8 cellular contexts compared by ENCODE assay signal in the genomic region with DNA sequence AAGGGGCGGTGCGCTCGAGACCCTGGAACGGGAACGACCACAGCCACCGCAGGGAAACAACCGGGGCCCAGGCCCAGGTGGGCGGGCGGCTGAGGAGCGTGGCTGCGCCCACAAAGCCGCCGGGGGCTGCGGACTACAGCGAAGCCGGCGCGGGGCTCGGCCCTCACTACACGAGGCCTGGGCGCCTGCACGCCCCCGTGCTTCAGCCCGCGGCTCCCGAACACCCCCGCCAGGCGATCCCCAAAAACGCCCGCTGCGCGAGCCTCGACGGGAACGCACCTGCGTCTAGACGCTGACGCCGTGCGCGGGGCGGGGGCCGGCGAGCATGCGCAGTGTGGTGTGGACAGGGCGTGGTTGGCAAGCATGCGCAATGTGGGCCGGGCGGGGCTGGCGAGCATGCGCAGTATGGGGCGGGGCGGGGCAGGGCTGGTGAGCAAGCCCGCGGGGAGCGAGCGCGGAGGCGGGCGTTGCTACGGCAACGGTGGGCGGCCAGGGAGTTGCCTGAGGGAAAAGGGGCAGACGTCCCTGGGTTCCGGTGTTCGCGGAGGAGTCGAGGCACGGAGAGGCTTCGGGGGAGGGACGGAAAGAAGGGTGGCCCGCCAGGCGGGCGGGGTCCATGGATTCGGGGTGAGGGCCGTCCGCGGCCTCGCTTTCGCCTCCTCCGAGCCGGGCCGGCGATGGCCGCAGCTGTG. TPM values are rescaled to one million over a fixed set of nuclear protein-coding genes. Genes with fewer than 3 reads are reported as not detected.
A peak's percentile ranks its signal among the peaks of the same experiment; 100 is the strongest.
DNase-seq lines count a peak whose midpoint lies in the region; ATAC-seq and TF ChIP-seq lines count a peak whose summit lies in the region.

TSS of gene RNF32 (plus strand) at position 518 of the 692 bp plus-strand sequence. CDS start 3,104 bp downstream, outside the sequence.

- 0 to 3% methylated on average over 29 to 30 of the region's 85 CpGs for WGBS in tibial nerve, 2 donors

- H3K36me3 Mint-ChIP-seq in activated naive CD4-positive, alpha-beta T cell treated with anti-CD3 and anti-CD28 coated beads, Interleukin-2, amount 50 U/mL, for 72 hours: peaks cover 10% of the 10 kb centered on the region in 2 donors

- H3K4me3 ChIP-seq in MM.1S (ENCODE audit: low read length): peak within 1 kb of the TSS; percentile 86
- H3K4me3 ChIP-seq in SJSA1: peak within 1 kb of the TSS; percentile 68
- H3K4me3 ChIP-seq in parathyroid adenoma (ENCODE audit: low read depth, low read length): peak within 1 kb of the TSS; percentile 62
- peak within 1 kb of the TSS; percentile 66 to 85 (median 74) for H3K4me3 ChIP-seq in tibial nerve

- TF ChIP-seq CTCF in MM.1S (IDR thresholded peaks at IDR 0.05; ENCODE audit: low read length): no peak
- TF ChIP-seq CTCF in parathyroid adenoma (IDR thresholded peaks at IDR 0.05): no peak
- TF ChIP-seq CTCF in tibial nerve (IDR thresholded peaks at IDR 0.05): no peak

- peak; percentile 87 to 92 for ATAC-seq in activated naive CD4-positive, alpha-beta T cell treated with anti-CD3 and anti-CD28 coated beads, Interleukin-2, amount 50 U/mL, for 72 hours

- DNase-seq in ELR (ENCODE audit: low read depth): peak; percentile 89
- peak; percentile 88 for DNase-seq in H4 (ENCODE audit: low spot score)
- peak; percentile 98 for DNase-seq in MM.1S
- DNase-seq in SJSA1 (ENCODE audit: low read depth in 1 of 2, low spot score in 2 of 2): peak; percentile 72 to 92
- peak; percentile 93 to 99 for DNase-seq in activated naive CD4-positive, alpha-beta T cell treated with anti-CD3 and anti-CD28 coated beads, Interleukin-2, amount 50 U/mL, for 72 hours (ENCODE audit: low spot score in 2 of 2)
- DNase-seq in head of caudate nucleus: peak; percentile 79 to 97 (median 94)
- DNase-seq in tibial nerve (ENCODE audit: low spot score in 2 of 2): peak; percentile 70 to 76

- H3K9me3 Mint-ChIP-seq in activated naive CD4-positive, alpha-beta T cell treated with anti-CD3 and anti-CD28 coated beads, Interleukin-2, amount 50 U/mL, for 72 hours: peaks cover 7 to 15% of the 10 kb centered on the region in 2 donors

- H3K9ac ChIP-seq in MM.1S (ENCODE audit: low read length) (peak within 1 kb of the TSS; percentile 87), parathyroid adenoma (no peak within 1 kb of the TSS)

- peak; percentile 10 to 60 for TF ChIP-seq POLR2A in tibial nerve (IDR thresholded peaks at IDR 0.05)

- peak within 1 kb of the TSS; percentile 92 for H2AFZ ChIP-seq in MM.1S (ENCODE audit: low read length)
- H2AFZ ChIP-seq in parathyroid adenoma: peak within 1 kb of the TSS; percentile 99

- no peaks in the 10 kb centered on the region for H3K9me2 ChIP-seq in MM.1S (replicated peaks; ENCODE audit: insufficient read depth, low read length)

- no peaks in the 10 kb centered on the region for H3K27me3 ChIP-seq in MM.1S (replicated peaks; ENCODE audit: insufficient read depth, low read length)
- no peaks in the 10 kb centered on the region; the same call in 1 of the 2 replicates for H3K27me3 ChIP-seq in SJSA1 (replicated peaks)
- no peaks in the 10 kb centered on the region for H3K27me3 ChIP-seq in parathyroid adenoma (ENCODE audit: control insufficient read depth, insufficient read depth, low read length)
- H3K27me3 ChIP-seq in tibial nerve: no peaks in the 10 kb centered on the region

- H3K9me3 ChIP-seq in MM.1S (replicated peaks; ENCODE audit: insufficient read depth, low read length) (no peaks in the 10 kb centered on the region), SJSA1 (replicated peaks) (peaks cover 14% of the 10 kb centered on the region), parathyroid adenoma (ENCODE audit: control insufficient read depth, low read length) (no peaks in the 10 kb centered on the region), tibial nerve (peaks cover 0 to 10% (median 0%) of the 10 kb centered on the region in 4 donors)

- H3K79me2 ChIP-seq in MM.1S (ENCODE audit: low read length): no peaks in the 10 kb centered on the region
- no peaks in the 10 kb centered on the region for H3K79me2 ChIP-seq in parathyroid adenoma

- peak within 1 kb of the TSS; percentile 75 to 95 for H3K27ac Mint-ChIP-seq in activated naive CD4-positive, alpha-beta T cell treated with anti-CD3 and anti-CD28 coated beads, Interleukin-2, amount 50 U/mL, for 72 hours

- H3K4me2 ChIP-seq in MM.1S (ENCODE audit: low read depth, low read length): peak within 1 kb of the TSS; percentile 86
- peak within 1 kb of the TSS; percentile 82 for H3K4me2 ChIP-seq in parathyroid adenoma (ENCODE audit: low read length)

- H3F3A ChIP-seq in MM.1S (ENCODE audit: insufficient read depth, low read length): peaks cover 8% of the 10 kb centered on the region; the same call in 1 of the 2 replicates

- TF ChIP-seq EP300 in tibial nerve (IDR thresholded peaks at IDR 0.05): peak; percentile 62 to 91

- H3K27ac ChIP-seq in MM.1S (ENCODE audit: low read length): peak within 1 kb of the TSS; percentile 71
- no peak within 1 kb of the TSS for H3K27ac ChIP-seq in SJSA1
- no peak within 1 kb of the TSS for H3K27ac ChIP-seq in parathyroid adenoma
- peak within 1 kb of the TSS; percentile 74 to 89 (median 84) for H3K27ac ChIP-seq in tibial nerve

- no peaks in the 10 kb centered on the region for H4K20me1 ChIP-seq in MM.1S (ENCODE audit: insufficient read depth, low read length)

- H3K4me1 ChIP-seq in MM.1S (ENCODE audit: low read length) (peaks cover 11% of the 10 kb centered on the region; the same call in 1 of the 2 replicates), SJSA1 (replicated peaks) (peaks cover 17% of the 10 kb centered on the region), parathyroid adenoma (no peaks in the 10 kb centered on the region), tibial nerve (peaks cover 0 to 13% (median 0%) of the 10 kb centered on the region in 4 donors)

- H3K36me3 ChIP-seq in MM.1S (replicated peaks; ENCODE audit: insufficient read depth, low read length) (no peaks in the 10 kb centered on the region), SJSA1 (no peaks in the 10 kb centered on the region; the same call in 1 of the 2 replicates), parathyroid adenoma (ENCODE audit: control insufficient read depth, insufficient read depth, low read length) (no peaks in the 10 kb centered on the region), tibial nerve (peaks cover 0 to 6% (median 0%) of the 10 kb centered on the region in 3 donors)

- intact Hi-C loops in head of caudate nucleus (cut with DNase I): no loop called here

RNA-seq across cellular contexts. Expression of gene RNF32, which starts in this region (rescaled TPM):
- 1.4 and 3.8 TPM in 2 replicates for total RNA-seq in H4 (2014; rRNA removed; shearing (Covaris generic))
- 0.18 TPM in 1 of 2 replicates, not detected in the other for total RNA-seq in SJSA1 (2014; rRNA removed; shearing (Covaris generic))
- total RNA-seq in activated naive CD4-positive, alpha-beta T cell treated with anti-CD3 and anti-CD28 coated beads, Interleukin-2, amount 50 U/mL, for 72 hours: 1 to 10 TPM in 1 of 2 donors, not detected in 1; 1.8 TPM
- total RNA-seq in tibial nerve: 1 to 10 TPM in 2 of 4 donors, under 1 TPM in 1, not detected in 1; 0.42 to 6.0 (median 1.5) TPM

Comparison
In these comparisons a context has a peak if more than half of its experiments do, and no peak if none do; other contexts are left out.
1. Peak in DNase-seq and H3K4me3 ChIP-seq in SJSA1; RNA of the gene not detected or under 1 TPM.
2. H3K27ac ChIP-seq: peak in MM.1S (single experiment) and tibial nerve (4 of 4); none in SJSA1 (single experiment) and parathyroid adenoma (single experiment).
3. Peak in every context shown above with its lines, with median percentiles within 50 percentile points of each other: DNase-seq and H3K4me3 ChIP-seq.